ENCODE assay signal across 27 cellular contexts in genomic region chr2:216833076-216833475, GRCh38. TPM values are rescaled to one million over a fixed set of nuclear protein-coding genes. Genes with fewer than 3 reads are reported as not detected.
DNase-seq lines count a peak whose midpoint lies in the region; ATAC-seq and TF ChIP-seq lines count a peak whose summit lies in the region.
"Had no signal": no experiment of that assay in that cellular context is flagged by ENCODE, and none has a peak within 500 bp of the region (broad histone marks: within the 10 kb centered on the region; RNA-seq: fewer than 3 reads in every experiment).

No MANE protein-coding gene starts in this region.

- no peak overlapping the region for H2AFZ ChIP-seq in neuronal stem cell (ENCODE audit: low read length)

- no peak overlapping the region for H2BK15ac ChIP-seq in neuronal stem cell (ENCODE audit: low read length)

- no peaks in the 10 kb centered on the region for H3K36me3 ChIP-seq in left ventricle myocardium inferior
- no peaks in the 10 kb centered on the region for H3K36me3 ChIP-seq in neuronal stem cell (replicated peaks in 1 of 2; ENCODE audit: control insufficient read depth in 2 of 2, insufficient read depth in 2 of 2, low read length in 2 of 2)
- H3K36me3 ChIP-seq: BLaER1 treated with 17β-estradiol and CSF1 and Interleukin-3, amounts not matched to agents 10 nM and 100 nM; SJCRH30 had no signal

- H2AK5ac ChIP-seq in neuronal stem cell (ENCODE audit: low read depth, low read length), result no peak overlapping the region

- H3K4me3 ChIP-seq in left ventricle myocardium inferior (no peak overlapping the region), neuronal stem cell (ENCODE audit: low read length in 2 of 2) (no peak overlapping the region)
- H3K4me3 ChIP-seq: BLaER1 treated with 17β-estradiol and CSF1 and Interleukin-3, amounts not matched to agents 10 nM and 100 nM; SJCRH30 had no signal

- no peaks in the 10 kb centered on the region for H3K79me1 ChIP-seq in neuronal stem cell (ENCODE audit: low read depth, low read length)

- no peak overlapping the region for H2BK12ac ChIP-seq in neuronal stem cell (ENCODE audit: low read length)

- peak overlapping the region; percentile 32 for H3K18ac ChIP-seq in neuronal stem cell (ENCODE audit: low read length)

- no peaks in the 10 kb centered on the region for H3K9me3 ChIP-seq in left ventricle myocardium inferior (replicated peaks)
- H3K9me3 ChIP-seq in neuronal stem cell (replicated peaks in 1 of 2; ENCODE audit: control insufficient read depth in 2 of 2, insufficient read depth in 1 of 2, low read depth in 1 of 2, low read length in 2 of 2), result no peaks in the 10 kb centered on the region
- H3K9me3 ChIP-seq: BLaER1 treated with 17β-estradiol and CSF1 and Interleukin-3, amounts not matched to agents 10 nM and 100 nM; SJCRH30 had no signal

- intact Hi-C loops in Right ventricle myocardium superior (cut with DNase I), result no loop called here
- intact Hi-C loops in cardiac septum (cut with DNase I), result no loop called here
- intact Hi-C loops in left ventricle myocardium inferior (cut with micrococcal nuclease), result no loop called here

- H3K23ac ChIP-seq in neuronal stem cell (ENCODE audit: low read depth, low read length, poor library complexity), result no peak overlapping the region

- H4K8ac ChIP-seq in neuronal stem cell (ENCODE audit: low read depth, low read length), result no peak overlapping the region

- H3K4ac ChIP-seq in neuronal stem cell (ENCODE audit: low read length), result no peak overlapping the region

- TF ChIP-seq CTCF in left ventricle myocardium inferior (IDR thresholded peaks at IDR 0.05; ENCODE audit: borderline replicate concordance), result no peak

- no peak overlapping the region for H2BK120ac ChIP-seq in neuronal stem cell (ENCODE audit: low read depth, low read length)

- no peak overlapping the region for H2BK5ac ChIP-seq in neuronal stem cell (ENCODE audit: low read length)

- no CpG with 5 or more reads among the region's 4 CpGs for WGBS in neuronal stem cell (ENCODE audit: extremely low coverage in 2 of 2, insufficient read length in 2 of 2, insufficient replicate concordance in 1 of 2), 2 donors

- no peak overlapping the region for H3K9ac ChIP-seq in neuronal stem cell (ENCODE audit: low read depth, low read length, poor library complexity)
- H3K9ac ChIP-seq: BLaER1 treated with 17β-estradiol and CSF1 and Interleukin-3, amounts not matched to agents 10 nM and 100 nM had no signal

- no peak overlapping the region for H4K91ac ChIP-seq in neuronal stem cell (ENCODE audit: low read depth, low read length, poor library complexity)

- no peak overlapping the region for H3K4me2 ChIP-seq in neuronal stem cell (ENCODE audit: insufficient read depth, low read length, poor library complexity, severe bottlenecking)
- H3K4me2 ChIP-seq: BLaER1 treated with 17β-estradiol and CSF1 and Interleukin-3, amounts not matched to agents 10 nM and 100 nM had no signal

- no peak overlapping the region for H3K14ac ChIP-seq in neuronal stem cell (ENCODE audit: low read length)

- peak; percentile 10 for ATAC-seq in Right ventricle myocardium superior (ENCODE audit: poor library complexity)
- ATAC-seq: CD8-positive, alpha-beta T cell; HCT116; Panc1 had no signal

- H3K27ac ChIP-seq in left ventricle myocardium inferior (replicated peaks) (peak overlapping the region; percentile 63), neuronal stem cell (replicated peaks; ENCODE audit: low read length) (no peak overlapping the region)
- H3K27ac ChIP-seq: BLaER1 treated with 17β-estradiol and CSF1 and Interleukin-3, amounts not matched to agents 10 nM and 100 nM; SJCRH30 had no signal

- H3K27me3 ChIP-seq in left ventricle myocardium inferior (ENCODE audit: low read depth), result no peaks in the 10 kb centered on the region
- H3K27me3 ChIP-seq in neuronal stem cell (ENCODE audit: control insufficient read depth in 3 of 3, insufficient read depth in 3 of 3, low read depth in 1 of 3, low read length in 3 of 3), result no peaks in the 10 kb centered on the region
- H3K27me3 ChIP-seq: BLaER1 treated with 17β-estradiol and CSF1 and Interleukin-3, amounts not matched to agents 10 nM and 100 nM; SJCRH30 had no signal

- DNase-seq in Right ventricle myocardium superior, result peak; percentile 62
- DNase-seq in cardiac septum (ENCODE audit: low spot score), result no peak
- DNase-seq in left ventricle myocardium inferior, result peak; percentile 32
- no peak for DNase-seq in neuronal stem cell (ENCODE audit: low spot score)
- DNase-seq in CD1c-positive myeloid dendritic cell (ENCODE audit: extremely low spot score), result no peak
- DNase-seq in occipital lobe (lab: John Stamatoyannopoulos, UW), result no peak
- DNase-seq in activated gamma-delta T cell treated with Interleukin-2 at 50 U/mL for 16 hours, result no peak
- no peak for DNase-seq in EL
- DNase-seq: 8988T; Calu3; CD8-positive, alpha-beta T cell; GDM1; KG1; NCI-H1092 treated with DMSO at 0.1 percent for 48 hours; NCI-H146; NCI-H2029; NCI-H226; NCI-H510A treated with DMSO at 0.1 percent for 48 hours; NCI-H774; NK-92 treated with Interleukin-12 subunit alpha and Interleukin-12 subunit beta, amount 100 ng/mL, for 24 hours; SJCRH30 had no signal

- H3K4me1 ChIP-seq in left ventricle myocardium inferior, result peaks cover 24% of the 10 kb centered on the region
- H3K4me1 ChIP-seq in neuronal stem cell (ENCODE audit: control insufficient read depth in 2 of 2, insufficient read depth in 1 of 2, low read depth in 1 of 2, low read length in 2 of 2), result peaks cover 10 to 23% of the 10 kb centered on the region in 2 donors
- H3K4me1 ChIP-seq: SJCRH30 had no signal

RNA-seq across cellular contexts. Expression of gene TNP1, which starts 26.8 kb away (rescaled TPM):
- total RNA-seq in Right ventricle myocardium superior (not detected), cardiac septum (not detected), left ventricle myocardium inferior (not detected), occipital lobe (not detected)
- polyA plus RNA-seq in neuronal stem cell (2013, experiment 1 of 2), result 0.15 TPM
- polyA plus RNA-seq in neuronal stem cell (2013, experiment 2 of 2), result not detected
- total RNA-seq: Calu3; CD8-positive, alpha-beta T cell; Daoy; H1; HT1080; SJCRH30 had no signal
- polyA plus RNA-seq: H1 had no signal

Comparison
In these comparisons a context has a peak if more than half of its experiments do, and no peak if none do; other contexts are left out.
1. DNase-seq: peak in Right ventricle myocardium superior (single experiment) and left ventricle myocardium inferior (single experiment); none in cardiac septum (single experiment), neuronal stem cell (single experiment), CD1c-positive myeloid dendritic cell (single experiment), occipital lobe (single experiment), activated gamma-delta T cell treated with Interleukin-2 at 50 U/mL for 16 hours (single experiment) and EL (single experiment).